Comparison of ENCODE assay signal across 24 cellular contexts in genomic region chr5:111310713-111311620, GRCh38.
DNase-seq lines count a peak whose midpoint lies in the region; ATAC-seq and TF ChIP-seq lines count a peak whose summit lies in the region.
"Had no signal": no experiment of that assay in that cellular context is flagged by ENCODE, and none has a peak within 500 bp of the region (broad histone marks: within the 10 kb centered on the region; RNA-seq: fewer than 3 reads in every experiment).

No MANE protein-coding gene starts in this region.

- POLR2A ChIA-PET in RWPE1 (lab: Yijun Ruan, JAX; ENCODE audit: low non-redundant PET): no interaction called here

- H3K4me3 Mint-ChIP-seq in activated naive CD4-positive, alpha-beta T cell treated with anti-CD3 and anti-CD28 coated beads for 36 hours: no peak overlapping the region
- H3K4me3 Mint-ChIP-seq: activated CD4-positive, alpha-beta T cell treated with anti-CD3 and anti-CD28 coated beads, Interleukin-2, amount 10 ng/mL, durations not matched to agents 24 days and 14 days; B cell; naive B cell had no signal

- TF ChIP-seq CTCF in mucosa of descending colon (IDR thresholded peaks at IDR 0.05) (no peak), RWPE1 (conservative IDR thresholded peaks at IDR 0.05; ENCODE audit: low read depth) (no peak), left lung (IDR thresholded peaks at IDR 0.05) (no peak)

- H3K4me1 ChIP-seq in mucosa of descending colon (ENCODE audit: low read depth) (no peaks in the 10 kb centered on the region), left lung (no peaks in the 10 kb centered on the region)
- H3K4me1 ChIP-seq: adrenal gland, body of pancreas had no signal

- H3K9me3 ChIP-seq in mucosa of descending colon (no peaks in the 10 kb centered on the region), left lung (no peaks in the 10 kb centered on the region)
- H3K9me3 ChIP-seq: adrenal gland, body of pancreas had no signal

- H3K27me3 ChIP-seq in left lung: no peaks in the 10 kb centered on the region
- H3K27me3 ChIP-seq: adrenal gland, body of pancreas had no signal

- H3K4me3 ChIP-seq in mucosa of descending colon (no peak overlapping the region), left lung (no peak overlapping the region)
- H3K4me3 ChIP-seq: adrenal gland, body of pancreas had no signal

- peaks cover 1% of the 10 kb centered on the region for H3K36me3 Mint-ChIP-seq in activated naive CD4-positive, alpha-beta T cell treated with anti-CD3 and anti-CD28 coated beads for 36 hours (ENCODE audit: low read depth)
- H3K36me3 Mint-ChIP-seq: naive B cell had no signal

- intact Hi-C loops in activated naive CD4-positive, alpha-beta T cell treated with anti-CD3 and anti-CD28 coated beads for 36 hours (cut with micrococcal nuclease): no loop called here
- intact Hi-C loops in mucosa of descending colon (cut with DNase I, micrococcal nuclease) (no loop called here), left lung (cut with DNase I) (no loop called here)

- CTCF ChIA-PET in activated naive CD4-positive, alpha-beta T cell treated with anti-CD3 and anti-CD28 coated beads for 36 hours (lab: Charles Lee): interaction anchor here (1.0 kb wide), 1 partner anchor 11 kb away, joined by 3 read pairs; no protein-coding TSS in a partner anchor
- CTCF ChIA-PET in RWPE1 (lab: Yijun Ruan, JAX): interaction anchor here (0.6 kb wide), 1 partner anchor 13 kb away, joined by 4 read pairs; no protein-coding TSS in a partner anchor

- H3K27ac Mint-ChIP-seq in activated naive CD4-positive, alpha-beta T cell treated with anti-CD3 and anti-CD28 coated beads for 36 hours: no peak overlapping the region
- H3K27ac Mint-ChIP-seq: activated CD4-positive, alpha-beta T cell treated with anti-CD3 and anti-CD28 coated beads, Interleukin-2, amount 10 ng/mL, durations not matched to agents 24 days and 14 days; B cell; naive B cell had no signal

- H3K4me1 Mint-ChIP-seq in activated naive CD4-positive, alpha-beta T cell treated with anti-CD3 and anti-CD28 coated beads for 36 hours (ENCODE audit: low read depth): peaks cover 68% of the 10 kb centered on the region
- H3K4me1 Mint-ChIP-seq: B cell, naive B cell had no signal

- H3K27ac ChIP-seq in RWPE1: no peak overlapping the region
- H3K27ac ChIP-seq in left lung: no peak overlapping the region
- H3K27ac ChIP-seq: adrenal gland, body of pancreas, VCaP had no signal

- ATAC-seq in mucosa of descending colon: no peak
- no peak for ATAC-seq in esophagus mucosa
- no peak for ATAC-seq in left lung
- ATAC-seq: body of pancreas had no signal

- no peaks in the 10 kb centered on the region for H3K27me3 Mint-ChIP-seq in activated naive CD4-positive, alpha-beta T cell treated with anti-CD3 and anti-CD28 coated beads for 36 hours (ENCODE audit: low read depth)
- H3K27me3 Mint-ChIP-seq: activated CD4-positive, alpha-beta T cell treated with anti-CD3 and anti-CD28 coated beads, Interleukin-2, amount 10 ng/mL, durations not matched to agents 24 days and 14 days; B cell; naive B cell had no signal

- H3K9me3 Mint-ChIP-seq in activated naive CD4-positive, alpha-beta T cell treated with anti-CD3 and anti-CD28 coated beads for 36 hours: no peaks in the 10 kb centered on the region
- H3K9me3 Mint-ChIP-seq: activated CD4-positive, alpha-beta T cell treated with anti-CD3 and anti-CD28 coated beads, Interleukin-2, amount 10 ng/mL, durations not matched to agents 24 days and 14 days; activated T-helper 2 cell treated with anti-CD3 and anti-CD28 coated beads, Interferon-gamma antibody, Interleukin-2, Interleukin-4, amounts not matched to agents 10 μg/mL and 5 μg/mL and 100 μg/mL, durations not matched to agents 14 hours and 24 hours and 36 hours; naive B cell had no signal

- DNase-seq in activated naive CD4-positive, alpha-beta T cell treated with anti-CD3 and anti-CD28 coated beads for 36 hours: peak; percentile 25
- DNase-seq in activated naive CD4-positive, alpha-beta T cell (lab: John Stamatoyannopoulos, UW): no peak
- DNase-seq in NCI-H69 (lab: John Stamatoyannopoulos, UW): peak; percentile 71
- peak; percentile 86 for DNase-seq in cerebellar cortex (ENCODE audit: low spot score)
- no peak for DNase-seq in mucosa of descending colon
- DNase-seq in RWPE1 (ENCODE audit: low spot score): no peak
- DNase-seq in left lung: no peak
- DNase-seq: activated CD4-positive, alpha-beta T cell treated with anti-CD3 and anti-CD28 coated beads, Interleukin-2, amount 10 ng/mL, durations not matched to agents 24 days and 14 days; adrenal gland; body of pancreas; COR-L47; DMS79; effector CD4-positive, alpha-beta T cell; GF-D8; HCEC 1CT; naive B cell; NCI-H1105; RPMI8226; stimulated activated CD4-positive, alpha-beta T cell treated with anti-CD3 and anti-CD28 coated beads, Interleukin-15, amount 100 ng/mL, for 24 hours; stimulated activated naive CD4-positive, alpha-beta T cell treated with Interleukin-2 at 50 U/mL for 16 hours had no signal

- H3K36me3 ChIP-seq in mucosa of descending colon (ENCODE audit: low read depth) (no peaks in the 10 kb centered on the region), left lung (no peaks in the 10 kb centered on the region)
- H3K36me3 ChIP-seq: adrenal gland had no signal

Comparison
In these comparisons a context has a peak if more than half of its experiments do, and no peak if none do; other contexts are left out.
1. DNase-seq: peak in activated naive CD4-positive, alpha-beta T cell treated with anti-CD3 and anti-CD28 coated beads for 36 hours (single experiment), NCI-H69 (single experiment) and cerebellar cortex (single experiment); none in activated naive CD4-positive, alpha-beta T cell (0 of 4), mucosa of descending colon (0 of 3), RWPE1 (single experiment) and left lung (0 of 2).